Comparison of ENCODE assay signal across 1 cellular context in the genomic region with DNA sequence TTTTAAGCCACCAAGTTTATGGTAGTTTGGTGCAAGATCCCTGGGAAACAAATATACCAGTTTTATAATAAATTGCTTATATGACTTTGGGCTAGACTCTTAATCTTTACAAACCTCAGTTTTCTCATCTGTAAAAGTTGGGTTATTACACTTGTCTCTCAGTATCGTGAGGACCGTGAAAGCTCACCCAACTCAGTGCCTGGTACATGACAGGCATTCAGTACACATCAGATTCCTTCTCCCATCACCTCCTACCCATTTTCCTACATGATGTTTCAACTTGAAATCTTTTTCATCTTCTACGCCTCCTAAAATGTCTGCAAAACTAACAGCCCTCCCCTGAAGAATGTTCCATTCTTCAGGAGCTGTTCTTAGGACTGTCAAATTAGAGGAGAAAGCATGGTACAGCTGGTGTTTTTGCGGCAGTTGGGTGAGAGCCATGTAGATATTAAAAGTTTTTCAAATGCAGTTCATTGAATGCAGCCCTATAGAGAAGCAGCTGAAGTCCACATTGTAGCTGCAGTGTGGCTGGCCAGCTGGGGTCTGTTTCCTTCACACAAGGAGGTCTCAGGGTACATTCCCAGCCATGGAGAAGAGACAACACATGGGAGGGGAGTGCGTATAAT.
TF ChIP-seq lines count a peak whose summit lies in the region.

No MANE protein-coding gene starts in this region.

TF ChIP-seq in IMR-90, 13 proteins besides CTCF, POLR2A, EP300 and RAD21 (continued from another document):
- TF ChIP-seq, protein P1, sequence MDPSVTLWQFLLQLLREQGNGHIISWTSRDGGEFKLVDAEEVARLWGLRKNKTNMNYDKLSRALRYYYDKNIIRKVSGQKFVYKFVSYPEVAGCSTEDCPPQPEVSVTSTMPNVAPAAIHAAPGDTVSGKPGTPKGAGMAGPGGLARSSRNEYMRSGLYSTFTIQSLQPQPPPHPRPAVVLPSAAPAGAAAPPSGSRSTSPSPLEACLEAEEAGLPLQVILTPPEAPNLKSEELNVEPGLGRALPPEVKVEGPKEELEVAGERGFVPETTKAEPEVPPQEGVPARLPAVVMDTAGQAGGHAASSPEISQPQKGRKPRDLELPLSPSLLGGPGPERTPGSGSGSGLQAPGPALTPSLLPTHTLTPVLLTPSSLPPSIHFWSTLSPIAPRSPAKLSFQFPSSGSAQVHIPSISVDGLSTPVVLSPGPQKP (IDR thresholded peaks at IDR 0.05; ENCODE audit: borderline replicate concordance, low read depth, low read length), result no peak
- TF ChIP-seq RFX5 (IDR thresholded peaks at IDR 0.05; ENCODE audit: low read depth, low read length), result no peak
- TF ChIP-seq NFE2L2 (IDR thresholded peaks at IDR 0.05; ENCODE audit: low read depth, low read length), result no peak
- TF ChIP-seq RCOR1 (IDR thresholded peaks at IDR 0.05; ENCODE audit: insufficient replicate concordance, low read length), result no peak
- no peak for TF ChIP-seq BHLHE40 (IDR thresholded peaks at IDR 0.05; ENCODE audit: low read depth, low read length)
- TF ChIP-seq, protein P2, sequence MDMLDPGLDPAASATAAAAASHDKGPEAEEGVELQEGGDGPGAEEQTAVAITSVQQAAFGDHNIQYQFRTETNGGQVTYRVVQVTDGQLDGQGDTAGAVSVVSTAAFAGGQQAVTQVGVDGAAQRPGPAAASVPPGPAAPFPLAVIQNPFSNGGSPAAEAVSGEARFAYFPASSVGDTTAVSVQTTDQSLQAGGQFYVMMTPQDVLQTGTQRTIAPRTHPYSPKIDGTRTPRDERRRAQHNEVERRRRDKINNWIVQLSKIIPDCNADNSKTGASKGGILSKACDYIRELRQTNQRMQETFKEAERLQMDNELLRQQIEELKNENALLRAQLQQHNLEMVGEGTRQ (IDR thresholded peaks at IDR 0.05; ENCODE audit: low read depth, low read length), result no peak
- TF ChIP-seq MXI1 (IDR thresholded peaks at IDR 0.05; ENCODE audit: borderline replicate concordance, low read depth, low read length), result no peak
- no peak for TF ChIP-seq MAFK (IDR thresholded peaks at IDR 0.05; ENCODE audit: low read depth, low read length)
- no peak for TF ChIP-seq SMC3 (IDR thresholded peaks at IDR 0.05; ENCODE audit: low read depth, low read length)
- TF ChIP-seq CHD1 (IDR thresholded peaks at IDR 0.05; ENCODE audit: low read depth, low read length), result no peak
